Comparison of ENCODE assay signal across 8 cellular contexts in genomic region chr12:53006810-53007742, GRCh38. TPM values are rescaled to one million over a fixed set of nuclear protein-coding genes. Genes with fewer than 3 reads are reported as not detected.
DNase-seq lines count a peak whose midpoint lies in the region; ATAC-seq and TF ChIP-seq lines count a peak whose summit lies in the region.

No MANE protein-coding gene starts in this region.

- H3K4me1 Mint-ChIP-seq in CD4-positive, alpha-beta memory T cell = peaks cover 32 to 67% (median 51%) of the 10 kb centered on the region in 4 donors
- peaks cover 58% of the 10 kb centered on the region for H3K4me1 Mint-ChIP-seq in chondrocyte (ENCODE audit: low read depth)

- no peak for TF ChIP-seq CTCF in chondrocyte (IDR thresholded peaks at IDR 0.05)

- H3K27ac ChIP-seq in CD4-positive, alpha-beta memory T cell (ENCODE audit: low read depth, low read length) = peak overlapping the region; percentile 94

- no peaks in the 10 kb centered on the region for H3K9me3 ChIP-seq in CD4-positive, alpha-beta memory T cell (ENCODE audit: control insufficient read depth in 1 of 2, low read length in 2 of 2)

- peaks cover 11% of the 10 kb centered on the region for H3K36me3 ChIP-seq in CD4-positive, alpha-beta memory T cell (ENCODE audit: insufficient read depth, low read length)

- POLR2A ChIA-PET in CD4-positive, alpha-beta memory T cell (lab: Charles Lee; ENCODE audit: partially characterized antibody) = interaction anchor here (0.9 to 2.4 kb wide), 14 partner anchors 10 to 1273 kb away, joined by 3 to 22 read pairs (median 4); partner anchors contain the start of genes CBX5, HNRNPA1, PFDN5 and PRR13
- POLR2A ChIA-PET in HEK293T (lab: Yijun Ruan, JAX) = interaction anchor here (0.9 to 3.0 kb wide), 12 partner anchors 11 to 372 kb away, joined by 3 to 21 read pairs (median 6); partner anchors contain the start of genes AAAS and SPRYD3

- H3K36me3 Mint-ChIP-seq in CD4-positive, alpha-beta memory T cell = peaks cover 13 to 42% of the 10 kb centered on the region in 2 donors
- peaks cover 6% of the 10 kb centered on the region for H3K36me3 Mint-ChIP-seq in chondrocyte (ENCODE audit: low read depth)

- peak overlapping the region; percentile 99 to 100 (median 99) for H3K4me3 Mint-ChIP-seq in CD4-positive, alpha-beta memory T cell
- H3K4me3 Mint-ChIP-seq in chondrocyte (ENCODE audit: unreplicated experiment) = peak overlapping the region; percentile 99

- H3K4me3 ChIP-seq in CD4-positive, alpha-beta memory T cell (ENCODE audit: low read length in 2 of 2) = peak overlapping the region; percentile 99 to 100

- CTCF ChIA-PET in CD4-positive, alpha-beta memory T cell (lab: Charles Lee; ENCODE audit: partially characterized antibody) = interaction anchor here (0.7 to 1.3 kb wide), 4 partner anchors 30 to 669 kb away, joined by 3 read pairs; partner anchors contain the start of gene ATP5MC2
- CTCF ChIA-PET in HEK293T (lab: Yijun Ruan, JAX) = interaction anchor here (0.6 to 1.2 kb wide), 3 partner anchors 27 to 374 kb away, joined by 3 to 5 read pairs (median 5); no protein-coding TSS in a partner anchor

- ATAC-seq in GM19395 (IDR thresholded peaks at IDR 0.05; ENCODE audit: unreplicated experiment) = no peak

- intact Hi-C loops in CD4-positive, alpha-beta memory T cell (cut with micrococcal nuclease) = loop anchor here (1.0 to 2.0 kb wide), 7 partner anchors 40 to 720 kb away; partner anchors contain the start of genes ATF7, CALCOCO1, CSAD and PFDN5

- H3K4me1 ChIP-seq in CD4-positive, alpha-beta memory T cell (ENCODE audit: insufficient read depth, low read length) = peaks cover 60% of the 10 kb centered on the region

- peaks cover 0 to 7% (median 0%) of the 10 kb centered on the region in 8 donors for H3K9me3 Mint-ChIP-seq in CD4-positive, alpha-beta memory T cell
- H3K9me3 Mint-ChIP-seq in chondrocyte (ENCODE audit: low read depth) = no peaks in the 10 kb centered on the region

- H3K27me3 Mint-ChIP-seq in CD4-positive, alpha-beta memory T cell = no peaks in the 10 kb centered on the region
- no peaks in the 10 kb centered on the region for H3K27me3 Mint-ChIP-seq in chondrocyte (ENCODE audit: low read depth)

- peak; percentile 68 to 85 (median 73) for DNase-seq in CD4-positive, alpha-beta memory T cell
- DNase-seq in HEK293T (ENCODE audit: extremely low spot score) (peak; percentile 80), NCI-H226 (peak; percentile 83), chondrocyte (ENCODE audit: low spot score) (no peak), kidney tubule cell (ENCODE audit: low spot score) (peak; percentile 78)
- peak; percentile 71 to 79 for DNase-seq in activated CD4-positive, alpha-beta T cell treated with anti-CD3 and anti-CD28 coated beads for 24 hours (ENCODE audit: low read depth in 2 of 2)
- DNase-seq in stimulated activated CD4-positive, alpha-beta T cell treated with anti-CD3 and anti-CD28 coated beads, Interleukin-1b, Interleukin-23, amount 100 ng/mL, for 24 hours (ENCODE audit: low read depth in 4 of 4, low spot score in 1 of 4) = peak; percentile 68 to 81 (median 81)

- peak overlapping the region; percentile 99 to 100 (median 99) for H3K27ac Mint-ChIP-seq in CD4-positive, alpha-beta memory T cell
- H3K27ac Mint-ChIP-seq in chondrocyte (ENCODE audit: unreplicated experiment) = peak overlapping the region; percentile 99

- H3K27me3 ChIP-seq in CD4-positive, alpha-beta memory T cell (ENCODE audit: insufficient read depth, low read length) = no peaks in the 10 kb centered on the region

TF ChIP-seq in HEK293T, 16 proteins besides CTCF, POLR2A, EP300 and RAD21:
- TF ChIP-seq FOXK2 (IDR thresholded peaks at IDR 0.05) = no peak
- peak; percentile 70 for TF ChIP-seq L3MBTL2 (conservative IDR thresholded peaks at IDR 0.05)
- 0 out of 2 replicates have a peak, but pooled peaks have one; percentile 54 for TF ChIP-seq NFRKB (IDR thresholded peaks at IDR 0.05)
- TF ChIP-seq ELF4 (IDR thresholded peaks at IDR 0.05) = no peak
- no peak for TF ChIP-seq HDGF (IDR thresholded peaks at IDR 0.05; ENCODE audit: borderline replicate concordance)
TF ChIP-seq in HEK293T: peak in this region for 2.

RNA-seq across cellular contexts. Expression of gene EIF4B, which starts 0.8 kb away (rescaled TPM):
- total RNA-seq in CD4-positive, alpha-beta memory T cell = 100 to 1,000 TPM; 730 to 777 TPM
- 100 to 1,000 TPM in 1 of 2 donors, 10 to 100 TPM in 1; 74.2 to 117 TPM for polyA plus RNA-seq in CD4-positive, alpha-beta memory T cell
- total RNA-seq in chondrocyte = 270 to 336 TPM (median 323 TPM) in 3 replicates

RNA-seq across cellular contexts. Expression of gene TNS2, which starts 42.8 kb away (rescaled TPM):
- 1 to 10 TPM; 6.3 to 7.2 TPM for total RNA-seq in CD4-positive, alpha-beta memory T cell
- under 1 TPM; 0.27 to 0.45 TPM for polyA plus RNA-seq in CD4-positive, alpha-beta memory T cell
- 104 to 107 TPM (median 105 TPM) in 3 replicates for total RNA-seq in chondrocyte

RNA-seq across cellular contexts. Expression of gene KRT18, which starts 58.2 kb away (rescaled TPM):
- 1 to 10 TPM; 7.4 TPM for total RNA-seq in CD4-positive, alpha-beta memory T cell
- polyA plus RNA-seq in CD4-positive, alpha-beta memory T cell = 1 to 10 TPM; 4.2 to 6.2 TPM
- 44.7 to 173 TPM (median 172 TPM) in 3 replicates for total RNA-seq in chondrocyte

Comparison
In these comparisons a context has a peak if more than half of its experiments do, and no peak if none do; other contexts are left out.
1. RNA of gene TNS2, which starts 42.8 kb away (total RNA-seq): 104 to 107 TPM in chondrocyte; 6.3 to 7.2 TPM in CD4-positive, alpha-beta memory T cell; every median in the first group is over 10 times any median in the second.